Comparison of ENCODE assay signal across 8 cellular contexts in the genomic region with DNA sequence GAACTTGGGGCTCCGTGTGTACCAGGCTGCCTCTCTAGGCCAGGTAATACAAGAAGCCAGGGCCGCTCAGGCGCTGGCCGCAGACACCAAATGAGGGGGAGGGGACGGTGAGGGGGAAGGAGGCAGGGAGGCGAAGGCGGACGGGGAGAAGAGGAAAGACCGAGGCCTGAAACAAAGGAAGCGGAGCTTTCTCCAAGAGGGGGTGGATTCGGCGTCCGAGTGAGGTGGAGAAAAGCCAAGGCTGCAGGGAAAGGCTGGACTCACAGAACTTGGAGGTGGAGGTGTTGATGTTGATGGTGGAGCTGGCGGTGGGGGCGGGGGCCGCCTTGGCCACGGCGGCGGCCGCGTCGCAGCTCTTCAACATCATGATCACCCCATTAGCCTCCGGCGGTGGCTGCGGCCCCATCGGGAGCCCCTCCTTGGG. TPM values are rescaled to one million over a fixed set of nuclear protein-coding genes. Genes with fewer than 3 reads are reported as not detected.
DNase-seq lines count a peak whose midpoint lies in the region; ATAC-seq and TF ChIP-seq lines count a peak whose summit lies in the region.

No MANE protein-coding gene starts in this region.

- H3K27ac Mint-ChIP-seq in activated T-cell treated with anti-CD3 and anti-CD28 coated beads, Interleukin-2, amount 50 U/mL, for 72 hours = peak overlapping the region; percentile 62
- peak overlapping the region; percentile 99 for H3K27ac Mint-ChIP-seq in nephron progenitor cell

- peaks cover 6% of the 10 kb centered on the region for H3K27me3 Mint-ChIP-seq in activated T-cell treated with anti-CD3 and anti-CD28 coated beads, Interleukin-2, amount 50 U/mL, for 72 hours (ENCODE audit: low read depth)
- H3K27me3 Mint-ChIP-seq in nephron progenitor cell (ENCODE audit: low read depth, poor library complexity) = peaks cover 15% of the 10 kb centered on the region

- intact Hi-C loops in upper lobe of right lung (cut with DNase I) = no loop called here

- ATAC-seq in HG02678 (IDR thresholded peaks at IDR 0.05; ENCODE audit: unreplicated experiment) (peak; percentile 7), upper lobe of right lung (peak; percentile 29)
- ATAC-seq in activated T-cell treated with anti-CD3 and anti-CD28 coated beads, Interleukin-2, amount 50 U/mL, for 72 hours (replicated peaks in 1 of 2) = peak; percentile 8 to 16

- H3K9me3 Mint-ChIP-seq in activated T-cell treated with anti-CD3 and anti-CD28 coated beads, Interleukin-2, amount 50 U/mL, for 72 hours = no peaks in the 10 kb centered on the region
- H3K9me3 Mint-ChIP-seq in nephron progenitor cell = peaks cover 2% of the 10 kb centered on the region

- H3K36me3 ChIP-seq in upper lobe of right lung = no peaks in the 10 kb centered on the region

- TF ChIP-seq CTCF in fibroblast of mammary gland (conservative IDR thresholded peaks at IDR 0.05; ENCODE audit: control insufficient read depth, insufficient read depth, low read depth, low read length) (no peak), nephron progenitor cell (IDR thresholded peaks at IDR 0.05) (no peak), upper lobe of right lung (IDR thresholded peaks at IDR 0.05) (no peak)

- no peaks in the 10 kb centered on the region for H3K9me3 ChIP-seq in upper lobe of right lung

- H3K27ac ChIP-seq in upper lobe of right lung = peak overlapping the region; percentile 90

- DNase-seq in DMS79 (lab: John Stamatoyannopoulos, UW) (peak; percentile 6), DMS79 treated with DMSO at 0.1 percent for 48 hours (lab: John Stamatoyannopoulos, UW) (no peak), NCI-H69 (lab: John Stamatoyannopoulos, UW) (peak; percentile 73), fibroblast of mammary gland (ENCODE audit: low read depth) (peak; percentile 7), nephron progenitor cell (peak; percentile 63), upper lobe of right lung (peak; percentile 81)
- DNase-seq in activated T-cell treated with anti-CD3 and anti-CD28 coated beads, Interleukin-2, amount 50 U/mL, for 72 hours = peak; percentile 55 to 60

- H3K4me3 Mint-ChIP-seq in activated T-cell treated with anti-CD3 and anti-CD28 coated beads, Interleukin-2, amount 50 U/mL, for 72 hours = peak overlapping the region; percentile 85 to 96
- H3K4me3 Mint-ChIP-seq in nephron progenitor cell = peak overlapping the region; percentile 98

- no peaks in the 10 kb centered on the region for H3K27me3 ChIP-seq in upper lobe of right lung

- peaks cover 16% of the 10 kb centered on the region for H3K4me1 ChIP-seq in upper lobe of right lung

- peaks cover 27% of the 10 kb centered on the region for H3K4me1 Mint-ChIP-seq in activated T-cell treated with anti-CD3 and anti-CD28 coated beads, Interleukin-2, amount 50 U/mL, for 72 hours (ENCODE audit: low read depth)
- H3K4me1 Mint-ChIP-seq in nephron progenitor cell = peaks cover 29% of the 10 kb centered on the region

- H3K36me3 Mint-ChIP-seq in activated T-cell treated with anti-CD3 and anti-CD28 coated beads, Interleukin-2, amount 50 U/mL, for 72 hours (ENCODE audit: insufficient read depth in 2 of 2) = peaks cover 0 to 2% of the 10 kb centered on the region in 2 donors
- peaks cover 23% of the 10 kb centered on the region for H3K36me3 Mint-ChIP-seq in nephron progenitor cell (ENCODE audit: low read depth)

- H3K4me3 ChIP-seq in fibroblast of mammary gland (ENCODE audit: control insufficient read depth, low read depth, low read length) (peak overlapping the region; percentile 92), upper lobe of right lung (peak overlapping the region; percentile 99)

RNA-seq across cellular contexts. Expression of gene CACUL1, which starts 0.6 kb away (rescaled TPM):
- 10 to 100 TPM; 26.1 to 29.8 TPM for total RNA-seq in activated T-cell treated with anti-CD3 and anti-CD28 coated beads, Interleukin-2, amount 50 U/mL, for 72 hours
- 47.7 TPM for total RNA-seq in upper lobe of right lung
